Comparison of ENCODE assay signal across 36 cellular contexts in genomic region chr16:31577411-31577810, GRCh38. TPM values are rescaled to one million over a fixed set of nuclear protein-coding genes. Genes with fewer than 3 reads are reported as not detected.
"Had no signal": no experiment of that assay in that cellular context is flagged by ENCODE, and none has a peak within 500 bp of the region (broad histone marks: within the 10 kb centered on the region; RNA-seq: fewer than 3 reads in every experiment).

No MANE protein-coding gene starts in this region.

- H3K9me3 ChIP-seq: adrenal gland had no signal

- FAIRE-seq: astrocyte, bronchial epithelial cell had no signal

- DNase-seq: activated effector memory CD4-positive, alpha-beta T cell treated with anti-CD3 and anti-CD28 coated beads, Interleukin-2, amount 50 U/mL, for 16 hours; activated effector memory CD4-positive, alpha-beta T cell treated with Interleukin-2 at 50 U/mL for 16 hours; activated gamma-delta T cell; activated gamma-delta T cell treated with Interleukin-2 at 50 U/mL for 16 hours; activated naive CD4-positive, alpha-beta T cell; activated naive CD4-positive, alpha-beta T cell treated with anti-CD3 and anti-CD28 coated beads for 36 hours; activated naive CD4-positive, alpha-beta T cell treated with anti-CD3 and anti-CD28 coated beads, Interleukin-2, amount 10 ng/mL, durations not matched to agents 7 days and 5 days; activated naive CD4-positive, alpha-beta T cell treated with anti-CD3 and anti-CD28 coated beads, Interleukin-2, amount 50 U/mL, for 16 hours; activated naive CD4-positive, alpha-beta T cell treated with Interleukin-2 at 50 U/mL for 16 hours; activated naive CD8-positive, alpha-beta T cell treated with anti-CD3 and anti-CD28 coated beads for 36 hours; activated naive CD8-positive, alpha-beta T cell treated with anti-CD3 and anti-CD28 coated beads, Interleukin-2, amount 10 ng/mL, durations not matched to agents 7 days and 5 days; activated naive CD8-positive, alpha-beta T cell treated with anti-CD3 and anti-CD28 coated beads, Interleukin-2, amount 50 U/mL, for 24 hours; activated T-cell treated with anti-CD3 and anti-CD28 coated beads, Interleukin-2, amount 50 U/mL, for 24 hours; activated T-cell treated with anti-CD3 and anti-CD28 coated beads, Interleukin-2, amount 50 U/mL, for 4 hours; activated T-cell treated with anti-CD3 and anti-CD28 coated beads, Interleukin-2, amount 50 U/mL, for 48 hours; activated T-cell treated with anti-CD3 and anti-CD28 coated beads, Interleukin-2, amount 50 U/mL, for 72 hours; adrenal gland; amniotic stem cell; amygdala; anterior cingulate cortex; aorta; body of pancreas; brain microvascular endothelial cell; caudate nucleus; central memory CD4-positive, alpha-beta T cell; cerebellar nuclear complex had no signal

- H3K36me3 ChIP-seq: adrenal gland, ascending aorta, brain microvascular endothelial cell, breast epithelium, cardiac muscle cell had no signal

- H3K27me3 ChIP-seq: adrenal gland, ascending aorta, body of pancreas, brain microvascular endothelial cell, breast epithelium, cardiac muscle cell had no signal

- H3K4me1 ChIP-seq: adrenal gland, ascending aorta, body of pancreas, breast epithelium had no signal

- ATAC-seq: activated naive CD4-positive, alpha-beta T cell treated with anti-CD3 and anti-CD28 coated beads, Interleukin-2, amount 50 U/mL, for 72 hours; activated naive CD8-positive, alpha-beta T cell treated with anti-CD3 and anti-CD28 coated beads, Interleukin-2, amount 50 U/mL, for 24 hours; activated T-cell treated with anti-CD3 and anti-CD28 coated beads, Interleukin-2, amount 50 U/mL, for 4 hours; activated T-cell treated with anti-CD3 and anti-CD28 coated beads, Interleukin-2, amount 50 U/mL, for 72 hours; activated T-helper 17 cell treated with anti-CD3 and anti-CD28 coated beads, Interleukin-2, amount 50 U/mL, for 72 hours; body of pancreas had no signal

- H3K27ac ChIP-seq: adrenal gland, ascending aorta, body of pancreas, brain microvascular endothelial cell, breast epithelium, cardiac muscle cell had no signal

- H3K4me3 ChIP-seq: adrenal gland, ascending aorta, body of pancreas, breast epithelium, cardiac muscle cell had no signal

RNA-seq across cellular contexts. Expression of gene AHSP, which starts 49.7 kb away (rescaled TPM):
- total RNA-seq: activated naive CD4-positive, alpha-beta T cell treated with anti-CD3 and anti-CD28 coated beads for 36 hours; activated naive CD4-positive, alpha-beta T cell treated with anti-CD3 and anti-CD28 coated beads, Interleukin-2, amount 50 U/mL, for 72 hours; activated naive CD8-positive, alpha-beta T cell treated with anti-CD3 and anti-CD28 coated beads for 36 hours; activated naive CD8-positive, alpha-beta T cell treated with anti-CD3 and anti-CD28 coated beads, Interleukin-2, amount 10 ng/mL, durations not matched to agents 7 days and 5 days; activated T-cell treated with anti-CD3 and anti-CD28 coated beads, Interleukin-2, amount 50 U/mL, for 4 hours; activated T-cell treated with anti-CD3 and anti-CD28 coated beads, Interleukin-2, amount 50 U/mL, for 72 hours; activated T-helper 1 cell treated with anti-CD3 and anti-CD28 coated beads, Interleukin-12 subunit alpha, Interleukin-12 subunit beta, Interleukin-2, Interleukin-4 antibody, amounts not matched to agents 30 ng/mL and 10 ng/mL and 1 ng/mL, durations not matched to agents 14 hours and 24 hours and 36 hours; activated T-helper 17 cell treated with anti-CD3 and anti-CD28 coated beads, Interleukin-2, amount 50 U/mL, for 72 hours; activated T-helper 2 cell treated with anti-CD3 and anti-CD28 coated beads, Interferon-gamma antibody, Interleukin-2, Interleukin-4, amounts not matched to agents 10 μg/mL and 5 μg/mL and 100 μg/mL, durations not matched to agents 14 hours and 24 hours and 36 hours; adrenal gland; ascending aorta; astrocyte; body of pancreas; breast epithelium; bronchial epithelial cell; cardiac muscle cell; chondrocyte had no signal
- polyA plus RNA-seq: adrenal gland, aorta, cardiac muscle cell had no signal
